ENCODE assay signal across 1 cellular context in the genomic region with DNA sequence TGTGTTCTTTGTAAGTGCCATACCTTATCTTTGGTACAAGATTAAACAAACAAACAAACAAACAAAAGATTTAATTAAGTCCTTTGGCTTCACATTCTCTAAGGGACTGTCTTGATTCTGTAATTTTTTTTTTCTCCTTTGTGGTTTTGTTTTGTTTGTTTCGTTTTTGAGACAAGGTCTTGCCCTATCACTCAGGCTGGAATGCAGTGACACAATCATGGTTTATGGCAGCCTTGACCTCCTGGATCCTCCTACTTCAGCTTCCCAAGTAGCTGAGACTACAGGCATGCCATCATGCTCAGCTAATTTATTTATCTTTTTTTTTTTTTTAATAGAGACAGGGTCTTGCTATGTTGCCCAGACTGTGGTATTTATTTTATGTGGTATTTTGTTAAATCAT.
TF ChIP-seq lines count a peak whose summit lies in the region.

No MANE protein-coding gene starts in this region.

TF ChIP-seq in GM12878, 131 proteins besides CTCF, POLR2A, EP300 and RAD21 (continued from another document):
- TF ChIP-seq, protein P1, sequence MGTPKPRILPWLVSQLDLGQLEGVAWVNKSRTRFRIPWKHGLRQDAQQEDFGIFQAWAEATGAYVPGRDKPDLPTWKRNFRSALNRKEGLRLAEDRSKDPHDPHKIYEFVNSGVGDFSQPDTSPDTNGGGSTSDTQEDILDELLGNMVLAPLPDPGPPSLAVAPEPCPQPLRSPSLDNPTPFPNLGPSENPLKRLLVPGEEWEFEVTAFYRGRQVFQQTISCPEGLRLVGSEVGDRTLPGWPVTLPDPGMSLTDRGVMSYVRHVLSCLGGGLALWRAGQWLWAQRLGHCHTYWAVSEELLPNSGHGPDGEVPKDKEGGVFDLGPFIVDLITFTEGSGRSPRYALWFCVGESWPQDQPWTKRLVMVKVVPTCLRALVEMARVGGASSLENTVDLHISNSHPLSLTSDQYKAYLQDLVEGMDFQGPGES (IDR thresholded peaks at IDR 0.05) = no peak
- TF ChIP-seq NR2C1 (IDR thresholded peaks at IDR 0.05) (no peak), SREBF1 (IDR thresholded peaks at IDR 0.05; ENCODE audit: low read length) (no peak), RFX5 (IDR thresholded peaks at IDR 0.05; ENCODE audit: low read depth, low read length) (no peak), MEF2A (IDR thresholded peaks at IDR 0.05; ENCODE audit: insufficient read depth, low read depth, low read length) (no peak), CHD1 (IDR thresholded peaks at IDR 0.05; ENCODE audit: low read depth, low read length) (no peak), BRCA1 (IDR thresholded peaks at IDR 0.05; ENCODE audit: low read depth, low read length) (no peak), ATF7 (IDR thresholded peaks at IDR 0.05; ENCODE audit: low read depth) (no peak), PBX3 (IDR thresholded peaks at IDR 0.05; ENCODE audit: insufficient replicate concordance, low read depth, low read length) (no peak), HDGF (IDR thresholded peaks at IDR 0.05) (no peak), SKIL (IDR thresholded peaks at IDR 0.05; ENCODE audit: low read depth, poor library complexity, severe bottlenecking) (no peak)
- TF ChIP-seq, protein P2, sequence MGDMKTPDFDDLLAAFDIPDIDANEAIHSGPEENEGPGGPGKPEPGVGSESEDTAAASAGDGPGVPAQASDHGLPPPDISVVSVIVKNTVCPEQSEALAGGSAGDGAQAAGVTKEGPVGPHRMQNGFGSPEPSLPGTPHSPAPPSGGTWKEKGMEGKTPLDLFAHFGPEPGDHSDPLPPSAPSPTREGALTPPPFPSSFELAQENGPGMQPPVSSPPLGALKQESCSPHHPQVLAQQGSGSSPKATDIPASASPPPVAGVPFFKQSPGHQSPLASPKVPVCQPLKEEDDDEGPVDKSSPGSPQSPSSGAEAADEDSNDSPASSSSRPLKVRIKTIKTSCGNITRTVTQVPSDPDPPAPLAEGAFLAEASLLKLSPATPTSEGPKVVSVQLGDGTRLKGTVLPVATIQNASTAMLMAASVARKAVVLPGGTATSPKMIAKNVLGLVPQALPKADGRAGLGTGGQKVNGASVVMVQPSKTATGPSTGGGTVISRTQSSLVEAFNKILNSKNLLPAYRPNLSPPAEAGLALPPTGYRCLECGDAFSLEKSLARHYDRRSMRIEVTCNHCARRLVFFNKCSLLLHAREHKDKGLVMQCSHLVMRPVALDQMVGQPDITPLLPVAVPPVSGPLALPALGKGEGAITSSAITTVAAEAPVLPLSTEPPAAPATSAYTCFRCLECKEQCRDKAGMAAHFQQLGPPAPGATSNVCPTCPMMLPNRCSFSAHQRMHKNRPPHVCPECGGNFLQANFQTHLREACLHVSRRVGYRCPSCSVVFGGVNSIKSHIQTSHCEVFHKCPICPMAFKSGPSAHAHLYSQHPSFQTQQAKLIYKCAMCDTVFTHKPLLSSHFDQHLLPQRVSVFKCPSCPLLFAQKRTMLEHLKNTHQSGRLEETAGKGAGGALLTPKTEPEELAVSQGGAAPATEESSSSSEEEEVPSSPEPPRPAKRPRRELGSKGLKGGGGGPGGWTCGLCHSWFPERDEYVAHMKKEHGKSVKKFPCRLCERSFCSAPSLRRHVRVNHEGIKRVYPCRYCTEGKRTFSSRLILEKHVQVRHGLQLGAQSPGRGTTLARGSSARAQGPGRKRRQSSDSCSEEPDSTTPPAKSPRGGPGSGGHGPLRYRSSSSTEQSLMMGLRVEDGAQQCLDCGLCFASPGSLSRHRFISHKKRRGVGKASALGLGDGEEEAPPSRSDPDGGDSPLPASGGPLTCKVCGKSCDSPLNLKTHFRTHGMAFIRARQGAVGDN (IDR thresholded peaks at IDR 0.05) = no peak
